ENCODE assay signal across 14 cellular contexts in the genomic region with DNA sequence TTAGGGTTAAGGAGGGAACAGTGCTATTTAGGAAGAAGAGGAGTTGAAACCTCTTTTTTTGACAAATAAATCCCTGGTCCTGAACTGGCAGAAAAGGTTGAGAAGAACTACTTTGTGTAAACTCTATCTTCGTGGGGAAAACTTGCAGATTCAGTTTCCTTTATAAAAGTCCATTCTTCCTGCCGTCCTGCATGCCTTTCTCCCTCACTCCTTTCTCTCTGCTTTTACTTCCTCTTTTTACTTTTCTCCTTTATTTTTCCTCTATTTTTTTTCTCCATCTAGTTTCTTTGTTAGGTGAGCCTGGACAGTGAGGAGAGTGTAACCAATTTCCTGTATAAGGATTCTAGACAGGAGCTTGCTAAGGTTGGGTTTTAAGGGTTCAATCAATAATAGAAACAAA. TPM values are rescaled to one million over a fixed set of nuclear protein-coding genes. Genes with fewer than 3 reads are reported as not detected.
DNase-seq lines count a peak whose midpoint lies in the region; TF ChIP-seq lines count a peak whose summit lies in the region.
"Had no signal": no experiment of that assay in that cellular context is flagged by ENCODE, and none has a peak within 500 bp of the region (broad histone marks: within the 10 kb centered on the region; RNA-seq: fewer than 3 reads in every experiment).

No MANE protein-coding gene starts in this region.

- H3K14ac ChIP-seq in neuronal stem cell (ENCODE audit: low read length), result no peak overlapping the region

- no peaks in the 10 kb centered on the region for H4K20me1 ChIP-seq in PC-9 (ENCODE audit: insufficient read depth)

- no peaks in the 10 kb centered on the region for H3K79me2 ChIP-seq in ACC112 (ENCODE audit: control insufficient read depth, insufficient read depth, low read length, unreplicated experiment)
- no peaks in the 10 kb centered on the region for H3K79me2 ChIP-seq in PC-9 (ENCODE audit: low read depth)

- H3K4me3 ChIP-seq in ACC112 (ENCODE audit: low read depth, low read length) (no peak overlapping the region), HEK293 (ENCODE audit: low read depth, low read length) (no peak overlapping the region), PC-9 (no peak overlapping the region), neuronal stem cell (ENCODE audit: low read length in 2 of 2) (no peak overlapping the region), H7 (ENCODE audit: insufficient read depth, low read depth, low read length) (no peak overlapping the region)
- H3K4me3 ChIP-seq: HAP-1 had no signal

- H3K36me3 ChIP-seq in ACC112 (ENCODE audit: insufficient read depth, low read length) (no peaks in the 10 kb centered on the region), HEK293 (ENCODE audit: control insufficient read depth in 2 of 2, insufficient read depth in 1 of 2, low read length in 2 of 2) (no peaks in the 10 kb centered on the region), PC-9 (ENCODE audit: low read depth) (no peaks in the 10 kb centered on the region), neuronal stem cell (replicated peaks in 1 of 2; ENCODE audit: control insufficient read depth in 2 of 2, insufficient read depth in 2 of 2, low read length in 2 of 2) (no peaks in the 10 kb centered on the region), H7 (replicated peaks; ENCODE audit: control insufficient read depth, insufficient read depth, low read length) (no peaks in the 10 kb centered on the region)
- H3K36me3 ChIP-seq: BE2C, HAP-1 had no signal

- no peak overlapping the region for H3K9ac ChIP-seq in neuronal stem cell (ENCODE audit: low read depth, low read length, poor library complexity)

- H2BK5ac ChIP-seq in neuronal stem cell (ENCODE audit: low read length), result no peak overlapping the region

- no peak overlapping the region for H2BK120ac ChIP-seq in neuronal stem cell (ENCODE audit: low read depth, low read length)

- no peaks in the 10 kb centered on the region for H3K9me3 Mint-ChIP-seq in osteocyte (ENCODE audit: unreplicated experiment)
- H3K9me3 Mint-ChIP-seq: CD4-positive, alpha-beta memory T cell had no signal

- WGBS in neuronal stem cell (ENCODE audit: extremely low coverage in 2 of 2, insufficient read length in 2 of 2, insufficient replicate concordance in 1 of 2), 2 donors, result no CpG with 5 or more reads among the region's 2 CpGs

- no peak overlapping the region for H2AK5ac ChIP-seq in neuronal stem cell (ENCODE audit: low read depth, low read length)

- H3K79me1 ChIP-seq in neuronal stem cell (ENCODE audit: low read depth, low read length), result no peaks in the 10 kb centered on the region

- H3K27ac ChIP-seq in ACC112 (ENCODE audit: low read depth, low read length) (peak overlapping the region; percentile 38), HEK293 (ENCODE audit: extremely low read depth, low read depth, low read length) (no peak overlapping the region), PC-9 (0 out of 2 replicates have a peak overlapping the region, but pooled peaks have one; percentile 1), neuronal stem cell (replicated peaks; ENCODE audit: low read length) (no peak overlapping the region)
- H3K27ac ChIP-seq: C4-2B had no signal

- CTCF ChIA-PET in HEK293 (lab: Yijun Ruan, JAX), result no interaction called here
- CTCF ChIA-PET in PC-9 (lab: Charles Lee), result no interaction called here

- no peak overlapping the region for H3K4ac ChIP-seq in neuronal stem cell (ENCODE audit: low read length)

- no peak overlapping the region for H3K4me2 ChIP-seq in PC-9
- H3K4me2 ChIP-seq in neuronal stem cell (ENCODE audit: insufficient read depth, low read length, poor library complexity, severe bottlenecking), result no peak overlapping the region

- no peak overlapping the region for H4K91ac ChIP-seq in neuronal stem cell (ENCODE audit: low read depth, low read length, poor library complexity)

- H3K27me3 ChIP-seq in ACC112 (ENCODE audit: insufficient read depth, low read length) (no peaks in the 10 kb centered on the region), PC-9 (ENCODE audit: insufficient read depth, low read depth) (no peaks in the 10 kb centered on the region), neuronal stem cell (ENCODE audit: control insufficient read depth in 3 of 3, insufficient read depth in 3 of 3, low read depth in 1 of 3, low read length in 3 of 3) (no peaks in the 10 kb centered on the region), H7 (ENCODE audit: control insufficient read depth, insufficient read depth, low read length) (no peaks in the 10 kb centered on the region)
- H3K27me3 ChIP-seq: BE2C had no signal

- TF ChIP-seq CTCF in HEK293 (tag by site-specific recombination; IDR thresholded peaks at IDR 0.05) (no peak), PC-9 (conservative IDR thresholded peaks at IDR 0.05) (no peak), osteocyte (IDR thresholded peaks at IDR 0.05) (no peak)

- H2AFZ ChIP-seq in ACC112 (ENCODE audit: low read length, unreplicated experiment) (peak overlapping the region; percentile 59), PC-9 (no peak overlapping the region), neuronal stem cell (ENCODE audit: low read length) (no peak overlapping the region)

- H2BK15ac ChIP-seq in neuronal stem cell (ENCODE audit: low read length), result no peak overlapping the region

- peaks cover 12% of the 10 kb centered on the region for H3K4me1 Mint-ChIP-seq in osteocyte (ENCODE audit: unreplicated experiment)

- H3K18ac ChIP-seq in neuronal stem cell (ENCODE audit: low read length), result no peak overlapping the region

- H4K8ac ChIP-seq in neuronal stem cell (ENCODE audit: low read depth, low read length), result no peak overlapping the region

- no peak overlapping the region for H3K4me3 Mint-ChIP-seq in osteocyte (ENCODE audit: unreplicated experiment)
- H3K4me3 Mint-ChIP-seq: CD4-positive, alpha-beta memory T cell had no signal

- intact Hi-C loops in PC-9 (cut with micrococcal nuclease; ENCODE audit: unreplicated experiment), result no loop called here

- BruUV-seq in PC-9 (replicated peaks; lab: Mats Ljungman, UMichigan), result no TSS peak

- H3K9me3 ChIP-seq in HEK293 (ENCODE audit: control insufficient read depth, insufficient read depth, low read depth, low read length) (no peaks in the 10 kb centered on the region), PC-9 (ENCODE audit: insufficient read depth, low read depth) (no peaks in the 10 kb centered on the region), neuronal stem cell (replicated peaks in 1 of 2; ENCODE audit: control insufficient read depth in 2 of 2, insufficient read depth in 1 of 2, low read depth in 1 of 2, low read length in 2 of 2) (no peaks in the 10 kb centered on the region)
- H3K9me3 ChIP-seq: BE2C, HAP-1 had no signal

- H3F3A ChIP-seq in PC-9 (ENCODE audit: insufficient read depth, low read depth), result no peaks in the 10 kb centered on the region

- POLR2A ChIA-PET in HEK293 (lab: Yijun Ruan, JAX), result no interaction called here
- POLR2A ChIA-PET in PC-9 (lab: Charles Lee; ENCODE audit: unreplicated experiment), result interaction anchor here (0.7 kb wide), 1 partner anchor 19 kb away, joined by 3 read pairs; no protein-coding TSS in a partner anchor

- DNase-seq in PC-9 (no peak), osteocyte (ENCODE audit: extremely low spot score, unreplicated experiment) (no peak), neuronal stem cell (ENCODE audit: low spot score) (no peak), H7 (no peak), SKM-1 treated with dmso at 0.1 percent for 144 hours (lab: John Stamatoyannopoulos, UW; ENCODE audit: unreplicated experiment) (no peak)
- DNase-seq: BE2C; CD4-positive, alpha-beta memory T cell; DMS153; DMS79 treated with DMSO at 0.1 percent for 48 hours; GOT3 had no signal

- H3K36me3 Mint-ChIP-seq in osteocyte (ENCODE audit: unreplicated experiment), result no peaks in the 10 kb centered on the region
- H3K36me3 Mint-ChIP-seq: CD4-positive, alpha-beta memory T cell had no signal

- H2BK12ac ChIP-seq in neuronal stem cell (ENCODE audit: low read length), result no peak overlapping the region

- peak overlapping the region; percentile 28 for H3K27ac Mint-ChIP-seq in osteocyte (ENCODE audit: unreplicated experiment)
- H3K27ac Mint-ChIP-seq: CD4-positive, alpha-beta memory T cell had no signal

- peaks cover 13% of the 10 kb centered on the region for H3K27me3 Mint-ChIP-seq in osteocyte (ENCODE audit: unreplicated experiment)

- peaks cover 19% of the 10 kb centered on the region for H3K4me1 ChIP-seq in ACC112 (ENCODE audit: control insufficient read depth, insufficient read depth, low read length, unreplicated experiment)
- H3K4me1 ChIP-seq in HEK293 (ENCODE audit: control insufficient read depth, insufficient read depth, low read length), result no peaks in the 10 kb centered on the region
- no peaks in the 10 kb centered on the region for H3K4me1 ChIP-seq in PC-9 (replicated peaks; ENCODE audit: insufficient read depth)
- no peaks in the 10 kb centered on the region for H3K4me1 ChIP-seq in neuronal stem cell (ENCODE audit: control insufficient read depth in 2 of 2, insufficient read depth in 1 of 2, low read depth in 1 of 2, low read length in 2 of 2)
- H3K4me1 ChIP-seq: BE2C, HAP-1 had no signal

- no peaks in the 10 kb centered on the region for H3K9me2 ChIP-seq in PC-9 (ENCODE audit: insufficient read depth)

- H3K23ac ChIP-seq in neuronal stem cell (ENCODE audit: low read depth, low read length, poor library complexity), result no peak overlapping the region

TF ChIP-seq in HEK293, 187 proteins besides CTCF, POLR2A, EP300 and RAD21:
- TF ChIP-seq MYNN (tag by site-specific recombination; IDR thresholded peaks at IDR 0.05; ENCODE audit: borderline replicate concordance) (no peak), PRDM1 (tag by site-specific recombination; IDR thresholded peaks at IDR 0.05) (peak; percentile 94)

RNA-seq across cellular contexts. Expression of gene TPBG, which starts 52.7 kb away (rescaled TPM):
- total RNA-seq in PC-9 (2021) (42.5 and 44.6 TPM in 2 replicates), osteocyte (44.1 and 47.1 TPM in 2 replicates)
- polyA plus RNA-seq in neuronal stem cell (2013, experiment 1 of 2), result 92.5 TPM
- polyA plus RNA-seq in neuronal stem cell (2013, experiment 2 of 2), result 93.7 TPM
- total RNA-seq in H7 (2014; rRNA removed; shearing (Covaris generic)), result 45.5 and 48.9 TPM in 2 replicates

Comparison
In these comparisons a context has a peak if more than half of its experiments do, and no peak if none do; other contexts are left out.
1. H3K27ac ChIP-seq: peak in ACC112 (single experiment) and PC-9 (single experiment); none in HEK293 (single experiment) and neuronal stem cell (single experiment).